1 cellular context compared by ENCODE assay signal in the genomic region with DNA sequence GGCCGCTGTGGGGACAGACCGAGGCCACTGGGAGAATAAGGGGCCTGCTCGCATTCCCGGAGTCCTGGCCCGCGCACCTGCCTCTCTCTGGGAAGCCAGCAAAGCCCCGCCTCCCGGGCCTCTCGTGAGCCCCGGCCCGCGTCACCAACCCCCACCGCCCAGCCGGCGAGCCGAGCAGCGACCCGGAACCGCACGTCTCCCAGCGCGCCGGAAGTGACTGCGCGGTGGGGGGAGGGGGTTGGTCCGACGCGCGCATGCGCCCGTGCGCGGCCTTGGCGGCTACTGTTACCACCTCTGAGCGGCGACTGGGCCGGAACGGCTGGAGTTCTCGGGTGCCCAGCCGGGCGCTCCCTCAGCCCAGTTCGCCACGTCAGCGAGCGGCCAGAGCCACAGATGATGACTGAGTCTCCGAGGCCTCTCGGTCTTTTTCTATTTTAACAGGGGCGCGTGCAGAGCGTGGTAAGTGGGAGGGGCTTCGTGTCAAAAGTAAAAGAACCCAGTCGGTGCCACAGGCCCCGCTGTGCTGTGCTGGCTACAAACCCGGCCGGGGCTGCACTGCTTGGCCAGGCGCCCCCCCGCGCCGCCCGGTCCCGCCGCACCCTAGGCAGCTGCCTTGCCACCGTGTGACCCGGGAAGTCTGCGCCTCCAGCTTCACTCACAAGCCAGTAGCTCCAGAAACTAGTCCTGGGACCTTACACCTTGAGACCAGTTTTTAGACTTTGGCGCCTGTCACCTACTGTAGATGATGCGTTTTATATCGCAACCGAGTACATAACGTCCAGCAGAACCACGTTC.
TF ChIP-seq lines count a peak whose summit lies in the region.

A gene with protein sequence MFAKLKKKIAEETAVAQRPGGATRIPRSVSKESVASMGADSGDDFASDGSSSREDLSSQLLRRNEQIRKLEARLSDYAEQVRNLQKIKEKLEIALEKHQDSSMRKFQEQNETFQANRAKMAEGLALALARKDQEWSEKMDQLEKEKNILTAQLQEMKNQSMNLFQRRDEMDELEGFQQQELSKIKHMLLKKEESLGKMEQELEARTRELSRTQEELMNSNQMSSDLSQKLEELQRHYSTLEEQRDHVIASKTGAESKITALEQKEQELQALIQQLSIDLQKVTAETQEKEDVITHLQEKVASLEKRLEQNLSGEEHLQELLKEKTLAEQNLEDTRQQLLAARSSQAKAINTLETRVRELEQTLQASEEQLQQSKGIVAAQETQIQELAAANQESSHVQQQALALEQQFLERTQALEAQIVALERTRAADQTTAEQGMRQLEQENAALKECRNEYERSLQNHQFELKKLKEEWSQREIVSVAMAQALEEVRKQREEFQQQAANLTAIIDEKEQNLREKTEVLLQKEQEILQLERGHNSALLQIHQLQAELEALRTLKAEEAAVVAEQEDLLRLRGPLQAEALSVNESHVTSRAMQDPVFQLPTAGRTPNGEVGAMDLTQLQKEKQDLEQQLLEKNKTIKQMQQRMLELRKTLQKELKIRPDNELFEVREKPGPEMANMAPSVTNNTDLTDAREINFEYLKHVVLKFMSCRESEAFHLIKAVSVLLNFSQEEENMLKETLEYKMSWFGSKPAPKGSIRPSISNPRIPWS (minus strand): TSS at position 190 of the 795 bp plus-strand sequence. CDS start 2,372 bp downstream, outside the sequence.

TF ChIP-seq in K562, 482 proteins besides CTCF, POLR2A, EP300 and RAD21 (continued from another document and continues in another):
- TF ChIP-seq, protein P1, sequence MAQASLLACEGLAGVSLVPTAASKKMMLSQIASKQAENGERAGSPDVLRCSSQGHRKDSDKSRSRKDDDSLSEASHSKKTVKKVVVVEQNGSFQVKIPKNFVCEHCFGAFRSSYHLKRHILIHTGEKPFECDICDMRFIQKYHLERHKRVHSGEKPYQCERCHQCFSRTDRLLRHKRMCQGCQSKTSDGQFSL (CRISPR knock-in tag; IDR thresholded peaks at IDR 0.05): peak; percentile 78; the same call in 1 of the 2 replicates
- TF ChIP-seq, protein P1 (tag; IDR thresholded peaks at IDR 0.05): peak in 1 of 2 experiments; percentile 62; a peak in 1 of 4 replicates
- peak; percentile 85 for TF ChIP-seq ATF7 (IDR thresholded peaks at IDR 0.05)
- TF ChIP-seq MXI1 (IDR thresholded peaks at IDR 0.05; ENCODE audit: low read depth, low read length): 0 out of 2 replicates have a peak, but pooled peaks have one; percentile 15
- no peak for TF ChIP-seq FOXJ3 (CRISPR knock-in tag; IDR thresholded peaks at IDR 0.05)
- peak; percentile 88 for TF ChIP-seq BHLHE40 (IDR thresholded peaks at IDR 0.05; ENCODE audit: low read length)
- peak; percentile 98 to 99 for TF ChIP-seq MAZ (CRISPR knock-in tag; conservative IDR thresholded peaks at IDR 0.05 in 1 of 2, IDR thresholded peaks at IDR 0.05 in 1 of 2)
- TF ChIP-seq SIN3A (IDR thresholded peaks at IDR 0.05; ENCODE audit: borderline replicate concordance in 2 of 2, control insufficient read depth in 1 of 2, low read depth in 2 of 2, low read length in 2 of 2): peak; percentile 39 to 62; a peak in 1 of 4 replicates
- TF ChIP-seq, protein P2, sequence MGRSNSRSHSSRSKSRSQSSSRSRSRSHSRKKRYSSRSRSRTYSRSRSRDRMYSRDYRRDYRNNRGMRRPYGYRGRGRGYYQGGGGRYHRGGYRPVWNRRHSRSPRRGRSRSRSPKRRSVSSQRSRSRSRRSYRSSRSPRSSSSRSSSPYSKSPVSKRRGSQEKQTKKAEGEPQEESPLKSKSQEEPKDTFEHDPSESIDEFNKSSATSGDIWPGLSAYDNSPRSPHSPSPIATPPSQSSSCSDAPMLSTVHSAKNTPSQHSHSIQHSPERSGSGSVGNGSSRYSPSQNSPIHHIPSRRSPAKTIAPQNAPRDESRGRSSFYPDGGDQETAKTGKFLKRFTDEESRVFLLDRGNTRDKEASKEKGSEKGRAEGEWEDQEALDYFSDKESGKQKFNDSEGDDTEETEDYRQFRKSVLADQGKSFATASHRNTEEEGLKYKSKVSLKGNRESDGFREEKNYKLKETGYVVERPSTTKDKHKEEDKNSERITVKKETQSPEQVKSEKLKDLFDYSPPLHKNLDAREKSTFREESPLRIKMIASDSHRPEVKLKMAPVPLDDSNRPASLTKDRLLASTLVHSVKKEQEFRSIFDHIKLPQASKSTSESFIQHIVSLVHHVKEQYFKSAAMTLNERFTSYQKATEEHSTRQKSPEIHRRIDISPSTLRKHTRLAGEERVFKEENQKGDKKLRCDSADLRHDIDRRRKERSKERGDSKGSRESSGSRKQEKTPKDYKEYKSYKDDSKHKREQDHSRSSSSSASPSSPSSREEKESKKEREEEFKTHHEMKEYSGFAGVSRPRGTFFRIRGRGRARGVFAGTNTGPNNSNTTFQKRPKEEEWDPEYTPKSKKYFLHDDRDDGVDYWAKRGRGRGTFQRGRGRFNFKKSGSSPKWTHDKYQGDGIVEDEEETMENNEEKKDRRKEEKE (IDR thresholded peaks at IDR 0.05; ENCODE audit: borderline replicate concordance in 1 of 2, control insufficient read depth in 1 of 2, low read depth in 2 of 2, low read length in 1 of 2): peak in 1 of 2 experiments; percentile 79; a peak in 1 of 4 replicates
- 0 out of 2 replicates have a peak, but pooled peaks have one; percentile 16 for TF ChIP-seq NR1H2 (CRISPR knock-in tag; IDR thresholded peaks at IDR 0.05)
- peak; percentile 40 for TF ChIP-seq NEUROD1 (IDR thresholded peaks at IDR 0.05; ENCODE audit: borderline replicate concordance, low read depth, low read length, partially characterized antibody)
- TF ChIP-seq THRAP3 (IDR thresholded peaks at IDR 0.05; ENCODE audit: borderline replicate concordance): no peak
- TF ChIP-seq SRSF3 (IDR thresholded peaks at IDR 0.05; ENCODE audit: insufficient read depth, low read length): peak; percentile 66; the same call in 1 of the 2 replicates
- TF ChIP-seq CREB3L1 (IDR thresholded peaks at IDR 0.05; ENCODE audit: borderline replicate concordance, low read depth): peak; percentile 99
- TF ChIP-seq ELF1 (tag; IDR thresholded peaks at IDR 0.05): peak; percentile 98
- peak; percentile 73 for TF ChIP-seq CHD2 (IDR thresholded peaks at IDR 0.05; ENCODE audit: low read depth, low read length)
- no peak for TF ChIP-seq CCAR2 (IDR thresholded peaks at IDR 0.05; ENCODE audit: low read depth, low read length)
- TF ChIP-seq HNRNPLL (IDR thresholded peaks at IDR 0.05; ENCODE audit: low read depth, low read length, poor library complexity, severe bottlenecking): no peak
- TF ChIP-seq ZNF764 (CRISPR knock-in tag; IDR thresholded peaks at IDR 0.05; ENCODE audit: low read depth): no peak
- 0 out of 2 replicates have a peak, but pooled peaks have one; percentile 12 for TF ChIP-seq SMC3 (conservative IDR thresholded peaks at IDR 0.05; ENCODE audit: insufficient read depth, low read depth, low read length)
- TF ChIP-seq HNRNPL (IDR thresholded peaks at IDR 0.05; ENCODE audit: low read depth, low read length): peak; percentile 73; the same call in 1 of the 2 replicates
- TF ChIP-seq L3MBTL2 (IDR thresholded peaks at IDR 0.05): peak; percentile 91
- peak; percentile 78; the same call in 1 of the 2 replicates for TF ChIP-seq RB1 (IDR thresholded peaks at IDR 0.05; ENCODE audit: low read depth)
- TF ChIP-seq MYC (IDR thresholded peaks at IDR 0.05; ENCODE audit: low read depth, low read length): peak; percentile 86
- TF ChIP-seq MYC (CRISPR knock-in tag; IDR thresholded peaks at IDR 0.05; ENCODE audit: borderline replicate concordance, low read depth): no peak
- peak; percentile 75 for TF ChIP-seq RBM22 (IDR thresholded peaks at IDR 0.05; ENCODE audit: low read depth, low read length, poor library complexity, severe bottlenecking)
- TF ChIP-seq, protein P3, sequence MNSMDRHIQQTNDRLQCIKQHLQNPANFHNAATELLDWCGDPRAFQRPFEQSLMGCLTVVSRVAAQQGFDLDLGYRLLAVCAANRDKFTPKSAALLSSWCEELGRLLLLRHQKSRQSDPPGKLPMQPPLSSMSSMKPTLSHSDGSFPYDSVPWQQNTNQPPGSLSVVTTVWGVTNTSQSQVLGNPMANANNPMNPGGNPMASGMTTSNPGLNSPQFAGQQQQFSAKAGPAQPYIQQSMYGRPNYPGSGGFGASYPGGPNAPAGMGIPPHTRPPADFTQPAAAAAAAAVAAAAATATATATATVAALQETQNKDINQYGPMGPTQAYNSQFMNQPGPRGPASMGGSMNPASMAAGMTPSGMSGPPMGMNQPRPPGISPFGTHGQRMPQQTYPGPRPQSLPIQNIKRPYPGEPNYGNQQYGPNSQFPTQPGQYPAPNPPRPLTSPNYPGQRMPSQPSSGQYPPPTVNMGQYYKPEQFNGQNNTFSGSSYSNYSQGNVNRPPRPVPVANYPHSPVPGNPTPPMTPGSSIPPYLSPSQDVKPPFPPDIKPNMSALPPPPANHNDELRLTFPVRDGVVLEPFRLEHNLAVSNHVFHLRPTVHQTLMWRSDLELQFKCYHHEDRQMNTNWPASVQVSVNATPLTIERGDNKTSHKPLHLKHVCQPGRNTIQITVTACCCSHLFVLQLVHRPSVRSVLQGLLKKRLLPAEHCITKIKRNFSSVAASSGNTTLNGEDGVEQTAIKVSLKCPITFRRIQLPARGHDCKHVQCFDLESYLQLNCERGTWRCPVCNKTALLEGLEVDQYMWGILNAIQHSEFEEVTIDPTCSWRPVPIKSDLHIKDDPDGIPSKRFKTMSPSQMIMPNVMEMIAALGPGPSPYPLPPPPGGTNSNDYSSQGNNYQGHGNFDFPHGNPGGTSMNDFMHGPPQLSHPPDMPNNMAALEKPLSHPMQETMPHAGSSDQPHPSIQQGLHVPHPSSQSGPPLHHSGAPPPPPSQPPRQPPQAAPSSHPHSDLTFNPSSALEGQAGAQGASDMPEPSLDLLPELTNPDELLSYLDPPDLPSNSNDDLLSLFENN (IDR thresholded peaks at IDR 0.05; ENCODE audit: low read depth in 2 of 2, low read length in 2 of 2): peak in 1 of 2 experiments; percentile 28; a peak in 1 of 4 replicates
- TF ChIP-seq EP400 (IDR thresholded peaks at IDR 0.05): peak; percentile 94
- peak; percentile 89; the same call in 1 of the 2 replicates for TF ChIP-seq BRD4 (IDR thresholded peaks at IDR 0.05)
- peak in 1 of 2 experiments; percentile 92; a peak in 2 of 4 replicates for TF ChIP-seq KDM4B (IDR thresholded peaks at IDR 0.05; ENCODE audit: borderline replicate concordance in 2 of 2, low read depth in 1 of 2)
- TF ChIP-seq GABPA (tag; conservative IDR thresholded peaks at IDR 0.05; ENCODE audit: low read depth): peak; percentile 99
- 0 out of 2 replicates have a peak, but pooled peaks have one; percentile 61 for TF ChIP-seq ERF (CRISPR knock-in tag; IDR thresholded peaks at IDR 0.05)
- TF ChIP-seq VEZF1 (CRISPR knock-in tag; IDR thresholded peaks at IDR 0.05): peak; percentile 98
- peak; percentile 83 for TF ChIP-seq CHD1 (IDR thresholded peaks at IDR 0.05; ENCODE audit: low read length)
- peak; percentile 86 for TF ChIP-seq ESRRA (IDR thresholded peaks at IDR 0.05; ENCODE audit: borderline replicate concordance, low read depth)
- TF ChIP-seq SNIP1 (IDR thresholded peaks at IDR 0.05; ENCODE audit: low read depth): no peak
- peak; percentile 80 for TF ChIP-seq SIN3B (IDR thresholded peaks at IDR 0.05; ENCODE audit: low read depth)
- no peak for TF ChIP-seq ZNF316 (IDR thresholded peaks at IDR 0.05)
- peak; percentile 96 for TF ChIP-seq NR2C1 (IDR thresholded peaks at IDR 0.05)
- TF ChIP-seq NR2C1 (tag; IDR thresholded peaks at IDR 0.05): peak; percentile 98
- TF ChIP-seq, protein P4, sequence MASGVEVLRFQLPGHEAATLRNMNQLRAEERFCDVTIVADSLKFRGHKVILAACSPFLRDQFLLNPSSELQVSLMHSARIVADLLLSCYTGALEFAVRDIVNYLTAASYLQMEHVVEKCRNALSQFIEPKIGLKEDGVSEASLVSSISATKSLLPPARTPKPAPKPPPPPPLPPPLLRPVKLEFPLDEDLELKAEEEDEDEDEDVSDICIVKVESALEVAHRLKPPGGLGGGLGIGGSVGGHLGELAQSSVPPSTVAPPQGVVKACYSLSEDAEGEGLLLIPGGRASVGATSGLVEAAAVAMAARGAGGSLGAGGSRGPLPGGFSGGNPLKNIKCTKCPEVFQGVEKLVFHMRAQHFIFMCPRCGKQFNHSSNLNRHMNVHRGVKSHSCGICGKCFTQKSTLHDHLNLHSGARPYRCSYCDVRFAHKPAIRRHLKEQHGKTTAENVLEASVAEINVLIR (CRISPR knock-in tag; IDR thresholded peaks at IDR 0.05): peak; percentile 96
- TF ChIP-seq KDM1A (IDR thresholded peaks at IDR 0.05): peak in 1 of 2 experiments; percentile 76; a peak in 1 of 4 replicates
- TF ChIP-seq PTRF (tag; IDR thresholded peaks at IDR 0.05): no peak
- no peak for TF ChIP-seq BACH1 (tag; IDR thresholded peaks at IDR 0.05)
